9 cellular contexts compared by ENCODE assay signal in the genomic region with DNA sequence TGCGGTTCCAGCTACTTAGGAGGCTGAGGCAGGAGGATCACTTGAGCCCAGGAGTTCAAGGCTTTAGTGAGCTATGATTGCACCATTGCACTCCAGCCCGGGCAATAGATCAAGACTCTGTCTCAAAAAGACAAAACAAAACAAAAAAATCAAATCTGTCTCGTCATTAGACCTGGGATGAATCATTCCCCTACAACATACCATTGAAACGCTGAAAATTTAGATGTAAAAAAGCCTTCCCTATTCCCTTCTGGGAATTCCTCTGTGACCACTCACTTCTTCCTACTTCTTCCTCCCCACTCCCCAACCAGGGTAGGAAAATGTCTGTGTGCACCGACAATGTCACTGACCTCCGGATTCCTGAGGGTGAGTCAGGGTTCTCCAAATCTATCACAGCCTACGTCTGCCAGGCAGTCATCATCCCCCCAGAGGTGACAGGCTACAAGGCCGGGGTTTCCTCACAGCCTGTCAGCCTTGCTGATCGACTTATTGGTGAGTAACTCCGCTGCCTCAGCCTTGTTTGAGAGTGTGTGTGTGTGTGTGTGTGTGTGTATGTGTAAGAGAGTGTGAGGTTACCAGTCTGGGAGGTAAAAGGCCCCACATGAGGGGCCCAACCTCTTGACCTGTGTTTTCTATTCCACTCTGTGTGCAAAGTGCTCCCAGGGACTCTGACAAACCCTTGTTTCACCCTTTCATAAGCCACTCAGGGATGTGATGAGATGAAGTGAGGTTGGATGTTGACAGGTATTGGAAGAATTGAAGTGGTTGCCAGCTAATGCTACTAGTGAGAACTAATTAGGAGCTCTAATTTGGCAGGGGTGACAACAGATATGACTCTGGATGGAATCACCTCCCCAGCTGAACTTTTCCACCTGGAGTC. TPM values are rescaled to one million over a fixed set of nuclear protein-coding genes. Genes with fewer than 3 reads are reported as not detected.
A peak's percentile ranks its signal among the peaks of the same experiment; 100 is the strongest.
DNase-seq lines count a peak whose midpoint lies in the region; ATAC-seq and FAIRE-seq lines count a peak whose summit lies in the region.
"Had no signal": no experiment of that assay in that cellular context is flagged by ENCODE, and none has a peak within 500 bp of the region (broad histone marks: within the 10 kb centered on the region; RNA-seq: fewer than 3 reads in every experiment).

No MANE protein-coding gene starts in this region.

- peak overlapping the region; percentile 35 for H3K27ac Mint-ChIP-seq in activated CD4-positive, alpha-beta T cell treated with anti-CD3 and anti-CD28 coated beads, Interleukin-2, amount 10 ng/mL, durations not matched to agents 24 days and 14 days
- H3K27ac Mint-ChIP-seq in stimulated activated effector memory CD8-positive, alpha-beta T cell treated with anti-CD3 and anti-CD28 coated beads, Interleukin-12 subunit alpha, Interleukin-12 subunit beta, amount 100 ng/mL, for 72 hours: peak overlapping the region; percentile 11
- H3K27ac Mint-ChIP-seq: activated B cell treated with CpG ODN at 0.5 μM for 24 hours had no signal

- DNase-seq in activated CD4-positive, alpha-beta T cell treated with anti-CD3 and anti-CD28 coated beads, Interleukin-2, amount 10 ng/mL, durations not matched to agents 24 days and 14 days: no peak
- no peak for DNase-seq in activated CD4-positive, alpha-beta T cell treated with anti-CD3 and anti-CD28 coated beads for 1 hour
- DNase-seq in activated CD4-positive, alpha-beta T cell treated with anti-CD3 and anti-CD28 coated beads, Interleukin-2, amount 50 U/mL, for 48 hours: peak; percentile 42 to 55
- DNase-seq in left cardiac atrium (peak; percentile 58), medulla oblongata (ENCODE audit: extremely low spot score) (no peak), frontal cortex (ENCODE audit: low spot score in 2 of 2) (no peak)
- DNase-seq in stimulated activated effector memory CD8-positive, alpha-beta T cell treated with anti-CD3 and anti-CD28 coated beads, Interleukin-12 subunit alpha, Interleukin-12 subunit beta, amount 100 ng/mL, for 72 hours (ENCODE audit: low spot score in 2 of 2): no peak
- no peak for DNase-seq in activated CD8-positive, alpha-beta memory T cell treated with anti-CD3 and anti-CD28 coated beads for 24 hours
- DNase-seq: activated B cell treated with CpG ODN at 0.5 μM for 24 hours had no signal

- H3K27me3 Mint-ChIP-seq in activated CD4-positive, alpha-beta T cell treated with anti-CD3 and anti-CD28 coated beads, Interleukin-2, amount 10 ng/mL, durations not matched to agents 24 days and 14 days: no peaks in the 10 kb centered on the region
- H3K27me3 Mint-ChIP-seq: activated B cell treated with CpG ODN at 0.5 μM for 24 hours had no signal

- no peak for FAIRE-seq in frontal cortex (lab: Jason Lieb, UNC)

- intact Hi-C loops in activated CD4-positive, alpha-beta T cell treated with anti-CD3 and anti-CD28 coated beads, Interleukin-2, amount 10 ng/mL, durations not matched to agents 24 days and 14 days (cut with micrococcal nuclease): no loop called here
- intact Hi-C loops in left cardiac atrium (cut with DNase I): no loop called here

- no peak overlapping the region for H3K4me3 Mint-ChIP-seq in activated CD4-positive, alpha-beta T cell treated with anti-CD3 and anti-CD28 coated beads, Interleukin-2, amount 10 ng/mL, durations not matched to agents 24 days and 14 days
- no peak overlapping the region for H3K4me3 Mint-ChIP-seq in stimulated activated effector memory CD8-positive, alpha-beta T cell treated with anti-CD3 and anti-CD28 coated beads, Interleukin-12 subunit alpha, Interleukin-12 subunit beta, amount 100 ng/mL, for 72 hours
- H3K4me3 Mint-ChIP-seq: activated B cell treated with CpG ODN at 0.5 μM for 24 hours had no signal

- H3K9me3 Mint-ChIP-seq in activated CD4-positive, alpha-beta T cell treated with anti-CD3 and anti-CD28 coated beads, Interleukin-2, amount 10 ng/mL, durations not matched to agents 24 days and 14 days: no peaks in the 10 kb centered on the region
- no peaks in the 10 kb centered on the region for H3K9me3 Mint-ChIP-seq in stimulated activated effector memory CD8-positive, alpha-beta T cell treated with anti-CD3 and anti-CD28 coated beads, Interleukin-12 subunit alpha, Interleukin-12 subunit beta, amount 100 ng/mL, for 72 hours
- H3K9me3 Mint-ChIP-seq: activated B cell treated with CpG ODN at 0.5 μM for 24 hours had no signal

- H3K4me1 Mint-ChIP-seq in activated CD4-positive, alpha-beta T cell treated with anti-CD3 and anti-CD28 coated beads, Interleukin-2, amount 10 ng/mL, durations not matched to agents 24 days and 14 days: peaks cover 24% of the 10 kb centered on the region
- peaks cover 27% of the 10 kb centered on the region for H3K4me1 Mint-ChIP-seq in stimulated activated effector memory CD8-positive, alpha-beta T cell treated with anti-CD3 and anti-CD28 coated beads, Interleukin-12 subunit alpha, Interleukin-12 subunit beta, amount 100 ng/mL, for 72 hours

- ATAC-seq in left cardiac atrium: peak; percentile 87
- peak; percentile 88 for ATAC-seq in stimulated activated effector memory CD8-positive, alpha-beta T cell treated with anti-CD3 and anti-CD28 coated beads, Interleukin-12 subunit alpha, Interleukin-12 subunit beta, amount 100 ng/mL, for 72 hours

- H3K36me3 Mint-ChIP-seq in activated CD4-positive, alpha-beta T cell treated with anti-CD3 and anti-CD28 coated beads, Interleukin-2, amount 10 ng/mL, durations not matched to agents 24 days and 14 days (ENCODE audit: low read depth): peaks cover 12% of the 10 kb centered on the region
- H3K36me3 Mint-ChIP-seq in stimulated activated effector memory CD8-positive, alpha-beta T cell treated with anti-CD3 and anti-CD28 coated beads, Interleukin-12 subunit alpha, Interleukin-12 subunit beta, amount 100 ng/mL, for 72 hours: no peaks in the 10 kb centered on the region

RNA-seq across cellular contexts. Expression of a gene that starts 16.3 kb away (rescaled TPM):
- total RNA-seq in activated CD4-positive, alpha-beta T cell treated with anti-CD3 and anti-CD28 coated beads, Interleukin-2, amount 10 ng/mL, durations not matched to agents 24 days and 14 days: 141 and 150 TPM in 2 replicates
- total RNA-seq in left cardiac atrium (100 to 1,000 TPM; 109 to 141 TPM), frontal cortex (162 TPM)

RNA-seq across cellular contexts. Expression of a gene that starts 51.9 kb away (rescaled TPM):
- 3.8 and 4.1 TPM in 2 replicates for total RNA-seq in activated CD4-positive, alpha-beta T cell treated with anti-CD3 and anti-CD28 coated beads, Interleukin-2, amount 10 ng/mL, durations not matched to agents 24 days and 14 days
- 10 to 100 TPM; 15.6 to 21.1 TPM for total RNA-seq in left cardiac atrium
- 27.3 TPM for total RNA-seq in frontal cortex

Comparison
In these comparisons a context has a peak if more than half of its experiments do, and no peak if none do; other contexts are left out.
1. DNase-seq: peak in activated CD4-positive, alpha-beta T cell treated with anti-CD3 and anti-CD28 coated beads, Interleukin-2, amount 50 U/mL, for 48 hours (2 of 2) and left cardiac atrium (single experiment); none in activated CD4-positive, alpha-beta T cell treated with anti-CD3 and anti-CD28 coated beads, Interleukin-2, amount 10 ng/mL, durations not matched to agents 24 days and 14 days (single experiment), activated CD4-positive, alpha-beta T cell treated with anti-CD3 and anti-CD28 coated beads for 1 hour (single experiment), stimulated activated effector memory CD8-positive, alpha-beta T cell treated with anti-CD3 and anti-CD28 coated beads, Interleukin-12 subunit alpha, Interleukin-12 subunit beta, amount 100 ng/mL, for 72 hours (0 of 2), medulla oblongata (single experiment), activated CD8-positive, alpha-beta memory T cell treated with anti-CD3 and anti-CD28 coated beads for 24 hours (single experiment) and frontal cortex (0 of 2).